ENCODE assay signal across 1 cellular context in the genomic region with DNA sequence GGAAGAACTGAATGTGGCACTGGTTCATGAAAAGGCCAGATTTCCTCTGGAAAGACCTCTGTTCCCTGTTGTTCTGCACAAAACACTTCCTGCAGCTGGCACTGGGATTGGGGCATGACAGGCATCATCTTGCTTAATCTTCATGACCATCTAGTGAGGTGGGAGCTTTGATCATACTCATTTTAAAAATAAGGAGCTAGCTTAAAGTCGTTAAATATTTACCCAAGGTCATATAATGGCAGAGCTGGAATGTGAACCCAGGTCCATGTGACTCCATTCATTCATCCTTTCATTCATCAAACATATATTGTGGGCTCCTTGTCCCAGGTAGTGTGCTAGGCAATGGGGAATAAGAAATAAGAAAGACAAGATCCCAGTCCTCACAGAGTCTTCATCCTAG.
TF ChIP-seq lines count a peak whose summit lies in the region.

No MANE protein-coding gene starts in this region.

TF ChIP-seq in H1, 55 proteins besides CTCF, POLR2A, EP300 and RAD21 (continued from another document):
- TF ChIP-seq CTBP2 (IDR thresholded peaks at IDR 0.05; ENCODE audit: borderline replicate concordance, insufficient read depth, insufficient read length, low read length) (no peak), SP1 (IDR thresholded peaks at IDR 0.05; ENCODE audit: low read depth, low read length) (no peak), HDAC2 (IDR thresholded peaks at IDR 0.05; ENCODE audit: borderline replicate concordance in 1 of 2, low read depth in 2 of 2, low read length in 2 of 2) (no peak), TCF12 (IDR thresholded peaks at IDR 0.05; ENCODE audit: low read depth, low read length) (no peak), ZNF274 (IDR thresholded peaks at IDR 0.05; ENCODE audit: borderline replicate concordance, extremely low read depth, low read length) (no peak), NRF1 (IDR thresholded peaks at IDR 0.05; ENCODE audit: low read depth, low read length) (no peak)
- TF ChIP-seq, protein P1, sequence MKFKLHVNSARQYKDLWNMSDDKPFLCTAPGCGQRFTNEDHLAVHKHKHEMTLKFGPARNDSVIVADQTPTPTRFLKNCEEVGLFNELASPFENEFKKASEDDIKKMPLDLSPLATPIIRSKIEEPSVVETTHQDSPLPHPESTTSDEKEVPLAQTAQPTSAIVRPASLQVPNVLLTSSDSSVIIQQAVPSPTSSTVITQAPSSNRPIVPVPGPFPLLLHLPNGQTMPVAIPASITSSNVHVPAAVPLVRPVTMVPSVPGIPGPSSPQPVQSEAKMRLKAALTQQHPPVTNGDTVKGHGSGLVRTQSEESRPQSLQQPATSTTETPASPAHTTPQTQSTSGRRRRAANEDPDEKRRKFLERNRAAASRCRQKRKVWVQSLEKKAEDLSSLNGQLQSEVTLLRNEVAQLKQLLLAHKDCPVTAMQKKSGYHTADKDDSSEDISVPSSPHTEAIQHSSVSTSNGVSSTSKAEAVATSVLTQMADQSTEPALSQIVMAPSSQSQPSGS (IDR thresholded peaks at IDR 0.05; ENCODE audit: low read length): no peak
- TF ChIP-seq, protein P2, sequence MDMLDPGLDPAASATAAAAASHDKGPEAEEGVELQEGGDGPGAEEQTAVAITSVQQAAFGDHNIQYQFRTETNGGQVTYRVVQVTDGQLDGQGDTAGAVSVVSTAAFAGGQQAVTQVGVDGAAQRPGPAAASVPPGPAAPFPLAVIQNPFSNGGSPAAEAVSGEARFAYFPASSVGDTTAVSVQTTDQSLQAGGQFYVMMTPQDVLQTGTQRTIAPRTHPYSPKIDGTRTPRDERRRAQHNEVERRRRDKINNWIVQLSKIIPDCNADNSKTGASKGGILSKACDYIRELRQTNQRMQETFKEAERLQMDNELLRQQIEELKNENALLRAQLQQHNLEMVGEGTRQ (IDR thresholded peaks at IDR 0.05; ENCODE audit: low read length): no peak
- TF ChIP-seq, protein P3, sequence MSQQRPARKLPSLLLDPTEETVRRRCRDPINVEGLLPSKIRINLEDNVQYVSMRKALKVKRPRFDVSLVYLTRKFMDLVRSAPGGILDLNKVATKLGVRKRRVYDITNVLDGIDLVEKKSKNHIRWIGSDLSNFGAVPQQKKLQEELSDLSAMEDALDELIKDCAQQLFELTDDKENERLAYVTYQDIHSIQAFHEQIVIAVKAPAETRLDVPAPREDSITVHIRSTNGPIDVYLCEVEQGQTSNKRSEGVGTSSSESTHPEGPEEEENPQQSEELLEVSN (IDR thresholded peaks at IDR 0.05): no peak
